Comparison of ENCODE assay signal across 1 cellular context in genomic region chr15:47415539-47415971, GRCh38.
TF ChIP-seq lines count a peak whose summit lies in the region.

No MANE protein-coding gene starts in this region.

TF ChIP-seq in GM23338, 12 proteins besides CTCF, POLR2A, EP300 and RAD21 (continued from another document):
- TF ChIP-seq JUNB (IDR thresholded peaks at IDR 0.05; ENCODE audit: unreplicated experiment) = no peak
TF ChIP-seq in GM23338: peak in this region for 0.
